20 cellular contexts compared by ENCODE assay signal in genomic region chr17:30449480-30449879, GRCh38. TPM values are rescaled to one million over a fixed set of nuclear protein-coding genes. Genes with fewer than 3 reads are reported as not detected.
DNase-seq lines count a peak whose midpoint lies in the region; ATAC-seq and TF ChIP-seq lines count a peak whose summit lies in the region.
"Had no signal": no experiment of that assay in that cellular context is flagged by ENCODE, and none has a peak within 500 bp of the region (broad histone marks: within the 10 kb centered on the region; RNA-seq: fewer than 3 reads in every experiment).

No MANE protein-coding gene starts in this region.

- no peak overlapping the region for H2AK5ac ChIP-seq in mesendoderm (ENCODE audit: low read length)

- no peaks in the 10 kb centered on the region for H3K27me3 ChIP-seq in mesendoderm (ENCODE audit: insufficient read depth, low read length, poor library complexity)
- H3K27me3 ChIP-seq: brain microvascular endothelial cell had no signal

- peaks cover 10% of the 10 kb centered on the region for H3K4me1 Mint-ChIP-seq in brain
- H3K4me1 Mint-ChIP-seq: B cell, WTC11 had no signal

- no peak overlapping the region for H3K4ac ChIP-seq in mesendoderm (ENCODE audit: low read depth, low read length)

- H3K56ac ChIP-seq in mesendoderm (ENCODE audit: low read length), result no peak overlapping the region

- no peak for TF ChIP-seq CTCF in brain (conservative IDR thresholded peaks at IDR 0.05)

- no peak overlapping the region for H3K9ac ChIP-seq in mesendoderm (ENCODE audit: low read length)
- H3K9ac ChIP-seq: parathyroid adenoma had no signal

- no peaks in the 10 kb centered on the region for H3K79me1 ChIP-seq in mesendoderm (ENCODE audit: low read length)

- peak; percentile 6 for DNase-seq in DMS 273 treated with DMSO at 0.1 percent for 48 hours (lab: John Stamatoyannopoulos, UW)
- peak; percentile 31 to 76 for DNase-seq in hippocampal formation (lab: John Stamatoyannopoulos, UW)
- DNase-seq in stromal cell of bone marrow (ENCODE audit: low read depth), result peak; percentile 36
- DNase-seq in NCI-H345 treated with DMSO at 0.1 percent for 48 hours (lab: John Stamatoyannopoulos, UW; ENCODE audit: unreplicated experiment), result no peak
- DNase-seq in mesendoderm, result no peak
- no peak for DNase-seq in stimulated activated CD4-positive, alpha-beta T cell treated with anti-CD3 and anti-CD28 coated beads, Interleukin-4, amount 100 ng/mL, for 4 hours
- DNase-seq: activated effector memory CD4-positive, alpha-beta T cell treated with Interleukin-2 at 50 U/mL for 16 hours; brain microvascular endothelial cell; effector memory CD8-positive, alpha-beta T cell; immature natural killer cell; KBM-7; NCI-H1105 treated with DMSO at 0.1 percent for 48 hours; stimulated activated CD4-positive, alpha-beta T cell treated with anti-CD3 and anti-CD28 coated beads, Interleukin-12 subunit alpha, Interleukin-12 subunit beta, amount 100 ng/mL, for 4 hours; stimulated activated naive CD8-positive, alpha-beta T cell treated with anti-CD3 and anti-CD28 coated beads, Interleukin-15, Interleukin-2, amounts not matched to agents 100 U/mL and 50 U/mL, for 24 hours had no signal

- no peak overlapping the region for H2BK5ac ChIP-seq in mesendoderm (ENCODE audit: low read length)

- no peaks in the 10 kb centered on the region for H3K27me3 Mint-ChIP-seq in brain
- H3K27me3 Mint-ChIP-seq: B cell; effector memory CD8-positive, alpha-beta T cell had no signal

- H3K79me2 ChIP-seq in mesendoderm (ENCODE audit: control insufficient read depth, insufficient read depth, low read length), result no peaks in the 10 kb centered on the region
- H3K79me2 ChIP-seq: parathyroid adenoma had no signal

- H3K9me3 Mint-ChIP-seq in brain, result peaks cover 0 to 4% (median 0%) of the 10 kb centered on the region in 5 experiments
- H3K9me3 Mint-ChIP-seq: effector memory CD8-positive, alpha-beta T cell; immature natural killer cell had no signal

- ATAC-seq in GM19328 (IDR thresholded peaks at IDR 0.05; ENCODE audit: unreplicated experiment), result no peak
- ATAC-seq: effector memory CD8-positive, alpha-beta T cell; mucosa of descending colon; stimulated activated naive CD8-positive, alpha-beta T cell treated with anti-CD3 and anti-CD28 coated beads, Interleukin-15, Interleukin-2, amounts not matched to agents 100 U/mL and 50 U/mL, for 24 hours; WTC11 had no signal

- H3K4me3 ChIP-seq in mesendoderm (ENCODE audit: low read length), result no peak overlapping the region
- H3K4me3 ChIP-seq: mucosa of descending colon had no signal

- H3K4me1 ChIP-seq in mesendoderm (ENCODE audit: control insufficient read depth, low read depth, low read length), result no peaks in the 10 kb centered on the region
- H3K4me1 ChIP-seq: parathyroid adenoma had no signal

- no peak overlapping the region for H4K8ac ChIP-seq in mesendoderm (ENCODE audit: low read depth, low read length)

- H3K4me2 ChIP-seq in mesendoderm (ENCODE audit: low read length), result no peak overlapping the region

- H4K5ac ChIP-seq in mesendoderm (ENCODE audit: low read length), result no peak overlapping the region

- H3K18ac ChIP-seq in mesendoderm (ENCODE audit: low read length), result no peak overlapping the region

- no peaks in the 10 kb centered on the region for H3K36me3 ChIP-seq in mesendoderm (ENCODE audit: control insufficient read depth, insufficient read depth, low read length)
- H3K36me3 ChIP-seq: brain microvascular endothelial cell had no signal

- H3K23ac ChIP-seq in mesendoderm (ENCODE audit: low read length), result no peak overlapping the region

- peak overlapping the region in 2 of 5 experiments; percentile 7 to 47 for H3K4me3 Mint-ChIP-seq in brain
- H3K4me3 Mint-ChIP-seq: B cell; effector memory CD8-positive, alpha-beta T cell; immature natural killer cell; WTC11 had no signal

- peak overlapping the region in 4 of 5 experiments; percentile 12 to 85 (median 44) for H3K27ac Mint-ChIP-seq in brain
- H3K27ac Mint-ChIP-seq: B cell, immature natural killer cell, WTC11 had no signal

- no CpG with 5 or more reads among the region's 4 CpGs for WGBS in mesendoderm (ENCODE audit: extremely low coverage, insufficient coverage, low lambda C conversion rate)

- no peak overlapping the region for H3K27ac ChIP-seq in mesendoderm (ENCODE audit: low read depth, low read length)
- H3K27ac ChIP-seq: brain microvascular endothelial cell, parathyroid adenoma had no signal

- peaks cover 77% of the 10 kb centered on the region for H3K36me3 Mint-ChIP-seq in brain

- no peak overlapping the region for H2BK120ac ChIP-seq in mesendoderm (ENCODE audit: low read depth, low read length)

- no peak overlapping the region for H2BK15ac ChIP-seq in mesendoderm (replicated peaks; ENCODE audit: low read depth)

RNA-seq across cellular contexts. Expression of gene GOSR1, which starts 27.7 kb away (rescaled TPM):
- polyA plus RNA-seq in brain (ENCODE audit: insufficient read depth, low read depth, low replicate concordance), result 32.4 TPM
- polyA plus RNA-seq in mesendoderm (2013, experiment 1 of 2), result 34.3 TPM
- polyA plus RNA-seq in mesendoderm (2013, experiment 2 of 2), result 33.4 TPM

Comparison
In these comparisons a context has a peak if more than half of its experiments do, and no peak if none do; other contexts are left out.
1. DNase-seq: peak in DMS 273 treated with DMSO at 0.1 percent for 48 hours (single experiment), hippocampal formation (2 of 2) and stromal cell of bone marrow (single experiment); none in NCI-H345 treated with DMSO at 0.1 percent for 48 hours (single experiment), mesendoderm (single experiment) and stimulated activated CD4-positive, alpha-beta T cell treated with anti-CD3 and anti-CD28 coated beads, Interleukin-4, amount 100 ng/mL, for 4 hours (0 of 2).